Comparison of ENCODE assay signal across 28 cellular contexts in genomic region chr14:23444314-23444713, GRCh38. TPM values are rescaled to one million over a fixed set of nuclear protein-coding genes. Genes with fewer than 3 reads are reported as not detected.
"Had no signal": no experiment of that assay in that cellular context is flagged by ENCODE, and none has a peak within 500 bp of the region (broad histone marks: within the 10 kb centered on the region; RNA-seq: fewer than 3 reads in every experiment).

No MANE protein-coding gene starts in this region.

- H3K4me1 Mint-ChIP-seq: naive thymus-derived CD8-positive, alpha-beta T cell; stimulated activated memory B cell treated with anti-CD40 and anti-IgM and Interleukin-4, amounts not matched to agents 10 μg/mL and 1 μg/mL and 100 μg/mL, for 72 hours had no signal

- DNase-seq: activated CD4-positive, alpha-beta T cell treated with anti-CD3 and anti-CD28 coated beads, Interleukin-2, amount 10 ng/mL, durations not matched to agents 7 days and 5 days; activated CD4-positive, CD25-positive, alpha-beta regulatory T cell treated with anti-CD3 and anti-CD28 coated beads, Interleukin-2, amount 50 U/mL, for 72 hours; activated naive CD4-positive, alpha-beta T cell; cortex of kidney; endodermal cell; esophagus squamous epithelium; kidney; naive thymus-derived CD8-positive, alpha-beta T cell; small intestine; stomach; T-helper 1 cell; transverse colon; uterus; WERI-Rb-1 had no signal

- H3K27me3 ChIP-seq: adrenal gland, ascending aorta, breast epithelium, esophagus squamous epithelium, gastroesophageal sphincter, stomach, transverse colon, uterus had no signal

- H3K27ac Mint-ChIP-seq: activated CD4-positive, alpha-beta T cell treated with anti-CD3 and anti-CD28 coated beads, Interleukin-2, amount 10 ng/mL, durations not matched to agents 7 days and 5 days; activated naive CD8-positive, alpha-beta T cell; activated T-cell treated with anti-CD3 and anti-CD28 coated beads, Interleukin-2, amount 50 U/mL, for 24 hours; activated T-helper 2 cell treated with anti-CD3 and anti-CD28 coated beads, Interferon-gamma antibody, Interleukin-2, Interleukin-4, amounts not matched to agents 10 μg/mL and 5 μg/mL and 100 μg/mL, durations not matched to agents 14 hours and 24 hours and 36 hours; endodermal cell; progenitor cell of endocrine pancreas; stimulated activated memory B cell treated with anti-CD40 and anti-IgM and Interleukin-4, amounts not matched to agents 10 μg/mL and 1 μg/mL and 100 μg/mL, for 72 hours had no signal

- H3K4me1 ChIP-seq: adrenal gland, ascending aorta, breast epithelium, gastroesophageal sphincter, uterus had no signal

- ATAC-seq: gastroesophageal sphincter; naive thymus-derived CD8-positive, alpha-beta T cell; stimulated activated memory B cell treated with anti-CD40 and anti-IgM and Interleukin-4, amounts not matched to agents 10 μg/mL and 1 μg/mL and 100 μg/mL, for 72 hours had no signal

- H3K36me3 ChIP-seq: adrenal gland, ascending aorta, breast epithelium, esophagus squamous epithelium, gastroesophageal sphincter, stomach, transverse colon, uterus, WERI-Rb-1 had no signal

- H3K9me3 Mint-ChIP-seq: activated CD4-positive, alpha-beta T cell treated with anti-CD3 and anti-CD28 coated beads, Interleukin-2, amount 10 ng/mL, durations not matched to agents 7 days and 5 days; activated T-cell treated with anti-CD3 and anti-CD28 coated beads, Interleukin-2, amount 50 U/mL, for 24 hours; activated T-helper 2 cell treated with anti-CD3 and anti-CD28 coated beads, Interferon-gamma antibody, Interleukin-2, Interleukin-4, amounts not matched to agents 10 μg/mL and 5 μg/mL and 100 μg/mL, durations not matched to agents 14 hours and 24 hours and 36 hours; endodermal cell; naive thymus-derived CD8-positive, alpha-beta T cell; stimulated activated memory B cell treated with anti-CD40 and anti-IgM and Interleukin-4, amounts not matched to agents 10 μg/mL and 1 μg/mL and 100 μg/mL, for 72 hours had no signal

- H3K36me3 Mint-ChIP-seq: activated naive CD8-positive, alpha-beta T cell; naive thymus-derived CD8-positive, alpha-beta T cell; stimulated activated memory B cell treated with anti-CD40 and anti-IgM and Interleukin-4, amounts not matched to agents 10 μg/mL and 1 μg/mL and 100 μg/mL, for 72 hours had no signal

- H3K4me3 Mint-ChIP-seq: activated CD4-positive, alpha-beta T cell treated with anti-CD3 and anti-CD28 coated beads, Interleukin-2, amount 10 ng/mL, durations not matched to agents 7 days and 5 days; activated naive CD8-positive, alpha-beta T cell; activated T-cell treated with anti-CD3 and anti-CD28 coated beads, Interleukin-2, amount 50 U/mL, for 24 hours; endodermal cell; naive thymus-derived CD8-positive, alpha-beta T cell; stimulated activated memory B cell treated with anti-CD40 and anti-IgM and Interleukin-4, amounts not matched to agents 10 μg/mL and 1 μg/mL and 100 μg/mL, for 72 hours had no signal

- H3K9me3 ChIP-seq: adrenal gland, ascending aorta, breast epithelium, esophagus squamous epithelium, gastroesophageal sphincter, stomach, transverse colon, uterus had no signal

- H3K27me3 Mint-ChIP-seq: activated CD4-positive, alpha-beta T cell treated with anti-CD3 and anti-CD28 coated beads, Interleukin-2, amount 10 ng/mL, durations not matched to agents 7 days and 5 days had no signal

- H3K4me3 ChIP-seq: adrenal gland, ascending aorta, breast epithelium, esophagus squamous epithelium, gastroesophageal sphincter, lung, stomach, transverse colon, uterus had no signal

- H3K27ac ChIP-seq: adrenal gland, ascending aorta, breast epithelium, esophagus squamous epithelium, gastroesophageal sphincter, stomach, transverse colon, uterus had no signal

RNA-seq across cellular contexts. Expression of gene MYH7, which starts 8.9 kb away (rescaled TPM):
- total RNA-seq: activated T-helper 2 cell treated with anti-CD3 and anti-CD28 coated beads, Interferon-gamma antibody, Interleukin-2, Interleukin-4, amounts not matched to agents 10 μg/mL and 5 μg/mL and 100 μg/mL, durations not matched to agents 14 hours and 24 hours and 36 hours; ascending aorta; breast epithelium; esophagus squamous epithelium; gastroesophageal sphincter; mesenteric fat pad; naive thymus-derived CD8-positive, alpha-beta T cell; osteocyte; progenitor cell of endocrine pancreas had no signal
- polyA plus RNA-seq: naive thymus-derived CD8-positive, alpha-beta T cell had no signal

RNA-seq across cellular contexts. Expression of gene MYH6, which starts 36.2 kb away (rescaled TPM):
- total RNA-seq: ascending aorta; breast epithelium; endodermal cell; esophagus squamous epithelium; gastroesophageal sphincter; mesenteric fat pad; mucosa of gallbladder; naive thymus-derived CD8-positive, alpha-beta T cell; osteocyte; temporal lobe had no signal
- polyA plus RNA-seq: naive thymus-derived CD8-positive, alpha-beta T cell had no signal
